8 cellular contexts compared by ENCODE assay signal in the genomic region with DNA sequence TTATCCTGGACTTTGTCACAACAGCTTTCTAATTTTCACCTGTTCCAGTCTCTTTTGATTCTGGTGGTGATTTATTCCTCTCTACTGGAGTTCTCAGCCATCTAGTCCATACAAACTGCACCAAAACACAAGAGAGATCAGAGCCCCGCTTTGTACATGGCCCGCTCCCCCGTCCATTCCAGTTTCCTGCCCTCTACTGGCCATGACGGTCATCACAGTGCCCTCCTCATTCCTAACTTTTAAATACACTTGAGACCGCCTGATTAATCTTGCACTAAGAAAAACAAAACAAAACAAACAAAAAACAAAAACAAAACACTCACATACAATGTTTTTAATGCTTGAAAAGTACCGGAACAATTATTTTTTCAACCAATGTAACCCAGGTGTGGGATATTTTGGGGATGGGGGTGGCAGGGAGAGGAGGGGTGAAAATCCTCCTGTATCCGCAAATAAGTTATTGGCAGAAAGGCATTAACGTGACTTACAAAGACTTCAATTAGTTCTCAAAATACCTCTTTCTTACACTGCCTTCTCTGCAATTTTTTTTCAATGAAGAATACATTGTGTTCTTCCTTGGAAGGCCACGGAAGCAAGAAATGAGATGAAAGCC.
DNase-seq lines count a peak whose midpoint lies in the region; ATAC-seq and TF ChIP-seq lines count a peak whose summit lies in the region.

No MANE protein-coding gene starts in this region.

- no peaks in the 10 kb centered on the region for H3K4me1 Mint-ChIP-seq in activated CD4-positive, alpha-beta memory T cell treated with anti-CD3 and anti-CD28 coated beads for 36 hours (ENCODE audit: low read depth)

- TF ChIP-seq CTCF in KMS-11 (conservative IDR thresholded peaks at IDR 0.05; ENCODE audit: low read depth, low read length), result peak; percentile 66
- TF ChIP-seq CTCF in ascending aorta (IDR thresholded peaks at IDR 0.05), result peak; percentile 19 to 29 (median 26)
- TF ChIP-seq CTCF in right lobe of liver (IDR thresholded peaks at IDR 0.05), result peak in 3 of 4 donors; percentile 34 to 47 (median 38)

- no peak overlapping the region for H3K9ac ChIP-seq in KMS-11

- peaks cover 9% of the 10 kb centered on the region for H3K27me3 Mint-ChIP-seq in activated CD4-positive, alpha-beta memory T cell treated with anti-CD3 and anti-CD28 coated beads for 36 hours

- H3K27me3 ChIP-seq in KMS-11 (ENCODE audit: insufficient read depth, low read depth), result no peaks in the 10 kb centered on the region
- H3K27me3 ChIP-seq in ascending aorta, result no peaks in the 10 kb centered on the region
- H3K27me3 ChIP-seq in right lobe of liver, result no peaks in the 10 kb centered on the region

- CTCF ChIA-PET in activated CD4-positive, alpha-beta memory T cell treated with anti-CD3 and anti-CD28 coated beads for 36 hours (lab: Charles Lee), result interaction anchor here (2.2 kb wide), 1 partner anchor 11 kb away, joined by 6 read pairs; no protein-coding TSS in a partner anchor

- no peak overlapping the region for H3K4me2 ChIP-seq in KMS-11

- 61% methylated on average over 9 of the region's 9 CpGs for WGBS in right lobe of liver (ENCODE audit: insufficient coverage, low coverage, low lambda C conversion rate, missing lambda C conversion rate)

- no peak overlapping the region for H3K27ac Mint-ChIP-seq in activated CD4-positive, alpha-beta memory T cell treated with anti-CD3 and anti-CD28 coated beads for 36 hours

- no peak overlapping the region for H3K4me3 Mint-ChIP-seq in activated CD4-positive, alpha-beta memory T cell treated with anti-CD3 and anti-CD28 coated beads for 36 hours

- no peaks in the 10 kb centered on the region for H4K20me1 ChIP-seq in KMS-11 (ENCODE audit: insufficient read depth)

- no peaks in the 10 kb centered on the region for H3K4me1 ChIP-seq in KMS-11 (ENCODE audit: low read depth, poor library complexity, severe bottlenecking)
- no peaks in the 10 kb centered on the region for H3K4me1 ChIP-seq in ascending aorta
- no peaks in the 10 kb centered on the region for H3K4me1 ChIP-seq in right lobe of liver

- no peak for TF ChIP-seq POLR2A in right lobe of liver (IDR thresholded peaks at IDR 0.05)

- H3K9me3 Mint-ChIP-seq in activated CD4-positive, alpha-beta memory T cell treated with anti-CD3 and anti-CD28 coated beads for 36 hours, result no peaks in the 10 kb centered on the region

- DNase-seq in activated CD4-positive, alpha-beta T cell treated with anti-CD3 and anti-CD28 coated beads for 48 hours, result peak; percentile 32
- no peak for DNase-seq in activated CD4-positive, alpha-beta T cell treated with anti-CD3 and anti-CD28 coated beads, Interleukin-2, amount 50 U/mL, for 4 hours
- no peak for DNase-seq in ascending aorta (ENCODE audit: low spot score in 2 of 2)
- no peak for DNase-seq in right lobe of liver
- DNase-seq in activated CD4-positive, alpha-beta memory T cell treated with anti-CD3 and anti-CD28 coated beads for 36 hours, result no peak
- no peak for DNase-seq in NCI-H128 (lab: John Stamatoyannopoulos, UW; ENCODE audit: unreplicated experiment)

- ATAC-seq in right lobe of liver (peak in 1 of 4 donors; percentile 30), HG03442 (IDR thresholded peaks at IDR 0.05; ENCODE audit: unreplicated experiment) (no peak)

- no peaks in the 10 kb centered on the region for H3K79me2 ChIP-seq in KMS-11 (ENCODE audit: insufficient read depth, low read depth)

- H3K36me3 ChIP-seq in KMS-11 (ENCODE audit: insufficient read depth) (no peaks in the 10 kb centered on the region), ascending aorta (no peaks in the 10 kb centered on the region), right lobe of liver (no peaks in the 10 kb centered on the region)

- POLR2A ChIA-PET in activated CD4-positive, alpha-beta memory T cell treated with anti-CD3 and anti-CD28 coated beads for 36 hours (lab: Charles Lee), result no interaction called here

- H2AFZ ChIP-seq in KMS-11 (ENCODE audit: low read depth), result no peak overlapping the region

- intact Hi-C loops in ascending aorta (cut with DNase I) (no loop called here), right lobe of liver (cut with DNase I) (no loop called here)
- intact Hi-C loops in activated CD4-positive, alpha-beta memory T cell treated with anti-CD3 and anti-CD28 coated beads for 36 hours (cut with micrococcal nuclease), result loop anchor here (2.0 to 10.0 kb wide), 2 partner anchors 86 to 134 kb away; no protein-coding TSS in a partner anchor

- no peaks in the 10 kb centered on the region for H3K36me3 Mint-ChIP-seq in activated CD4-positive, alpha-beta memory T cell treated with anti-CD3 and anti-CD28 coated beads for 36 hours

- H3K4me3 ChIP-seq in KMS-11 (IDR thresholded peaks at IDR 0.05; ENCODE audit: insufficient read depth, low read depth, low read length) (no peak overlapping the region), ascending aorta (no peak overlapping the region), right lobe of liver (no peak overlapping the region)

- H3K27ac ChIP-seq in KMS-11, result no peak overlapping the region
- H3K27ac ChIP-seq in ascending aorta, result no peak overlapping the region
- no peak overlapping the region for H3K27ac ChIP-seq in right lobe of liver

- H3K9me3 ChIP-seq in ascending aorta (no peaks in the 10 kb centered on the region), right lobe of liver (no peaks in the 10 kb centered on the region)
